In genomic region chr22:45268167-45268957, GRCh38 we compare ENCODE assay signal across 8 cellular contexts. TPM values are rescaled to one million over a fixed set of nuclear protein-coding genes. Genes with fewer than 3 reads are reported as not detected.
DNase-seq lines count a peak whose midpoint lies in the region; ATAC-seq and TF ChIP-seq lines count a peak whose summit lies in the region.

No MANE protein-coding gene starts in this region.

- H2AFZ ChIP-seq in hepatocyte = peak overlapping the region; percentile 98

- H3K27me3 ChIP-seq in hepatocyte = no peaks in the 10 kb centered on the region
- no peaks in the 10 kb centered on the region for H3K27me3 ChIP-seq in skeletal muscle tissue (ENCODE audit: control insufficient read depth in 3 of 3, insufficient read depth in 3 of 3, low read length in 3 of 3)

- no peak for ATAC-seq in HG03342 (IDR thresholded peaks at IDR 0.05; ENCODE audit: unreplicated experiment)

- no peak overlapping the region for H3K27ac Mint-ChIP-seq in activated T-helper 2 cell treated with anti-CD3 and anti-CD28 coated beads, Interferon-gamma antibody, Interleukin-2, Interleukin-4, amounts not matched to agents 10 μg/mL and 5 μg/mL and 100 μg/mL, durations not matched to agents 14 hours and 24 hours and 36 hours

- H3K4me1 ChIP-seq in hepatocyte (ENCODE audit: insufficient read depth) = peaks cover 31% of the 10 kb centered on the region
- peaks cover 45 to 49% (median 49%) of the 10 kb centered on the region in 3 donors for H3K4me1 ChIP-seq in skeletal muscle tissue (ENCODE audit: control insufficient read depth in 3 of 3, insufficient read depth in 3 of 3, low read length in 3 of 3)

- H3K36me3 Mint-ChIP-seq in activated T-helper 2 cell treated with anti-CD3 and anti-CD28 coated beads, Interferon-gamma antibody, Interleukin-2, Interleukin-4, amounts not matched to agents 10 μg/mL and 5 μg/mL and 100 μg/mL, durations not matched to agents 14 hours and 24 hours and 36 hours (ENCODE audit: low read depth) = no peaks in the 10 kb centered on the region

- H3K27ac ChIP-seq in hepatocyte = peak overlapping the region; percentile 87
- H3K27ac ChIP-seq in skeletal muscle tissue (ENCODE audit: low read depth, low read length) = no peak overlapping the region

- intact Hi-C loops in activated T-helper 2 cell treated with anti-CD3 and anti-CD28 coated beads, Interferon-gamma antibody, Interleukin-2, Interleukin-4, amounts not matched to agents 10 μg/mL and 5 μg/mL and 100 μg/mL, durations not matched to agents 14 hours and 24 hours and 36 hours (cut with micrococcal nuclease) = loop anchor here (10.0 kb wide), 1 partner anchor 286 kb away; no protein-coding TSS in a partner anchor

- H3K9ac ChIP-seq in skeletal muscle tissue (ENCODE audit: low read depth in 1 of 3, low read length in 3 of 3) = peak overlapping the region; percentile 68 to 80 (median 74)

- no peak for TF ChIP-seq CTCF in hepatocyte (IDR thresholded peaks at IDR 0.05; ENCODE audit: poor library complexity)

- H3K79me2 ChIP-seq in hepatocyte = no peaks in the 10 kb centered on the region

- H3K36me3 ChIP-seq in hepatocyte (replicated peaks; ENCODE audit: insufficient read depth, low read depth) (no peaks in the 10 kb centered on the region), skeletal muscle tissue (ENCODE audit: control insufficient read depth in 3 of 3, insufficient read depth in 3 of 3, low read length in 3 of 3) (no peaks in the 10 kb centered on the region)

- peaks cover 5% of the 10 kb centered on the region for H3K4me1 Mint-ChIP-seq in activated T-helper 2 cell treated with anti-CD3 and anti-CD28 coated beads, Interferon-gamma antibody, Interleukin-2, Interleukin-4, amounts not matched to agents 10 μg/mL and 5 μg/mL and 100 μg/mL, durations not matched to agents 14 hours and 24 hours and 36 hours (ENCODE audit: low read depth)

- no peaks in the 10 kb centered on the region for H4K20me1 ChIP-seq in hepatocyte (ENCODE audit: insufficient read depth, poor library complexity, severe bottlenecking)

- under 1% methylated on average over 18 of the region's 47 CpGs for whole genome bisulfite sequencing in hepatocyte (ENCODE audit: low lambda C conversion rate, missing lambda C conversion rate)

- no peaks in the 10 kb centered on the region for H3K9me3 Mint-ChIP-seq in activated T-helper 2 cell treated with anti-CD3 and anti-CD28 coated beads, Interferon-gamma antibody, Interleukin-2, Interleukin-4, amounts not matched to agents 10 μg/mL and 5 μg/mL and 100 μg/mL, durations not matched to agents 14 hours and 24 hours and 36 hours

- peak overlapping the region; percentile 93 for H3K4me3 ChIP-seq in hepatocyte
- H3K4me3 ChIP-seq in skeletal muscle tissue (ENCODE audit: low read length in 3 of 3) = peak overlapping the region; percentile 72 to 80 (median 77)

- no peaks in the 10 kb centered on the region for H3K9me2 ChIP-seq in hepatocyte (replicated peaks; ENCODE audit: insufficient read depth)

- peak overlapping the region; percentile 77 for H3K4me3 Mint-ChIP-seq in activated T-helper 2 cell treated with anti-CD3 and anti-CD28 coated beads, Interferon-gamma antibody, Interleukin-2, Interleukin-4, amounts not matched to agents 10 μg/mL and 5 μg/mL and 100 μg/mL, durations not matched to agents 14 hours and 24 hours and 36 hours (ENCODE audit: low read depth)

- DNase-seq in NCI-H1092 treated with DMSO at 0.1 percent for 48 hours (lab: John Stamatoyannopoulos, UW) (peak; percentile 0), NCI-H1092 (lab: John Stamatoyannopoulos, UW) (no peak), LoVo (ENCODE audit: low spot score) (peak; percentile 23), hepatocyte (ENCODE audit: low spot score) (peak; percentile 78)
- DNase-seq in activated T-helper 2 cell treated with anti-CD3 and anti-CD28 coated beads, Interferon-gamma antibody, Interleukin-2, Interleukin-4, amounts not matched to agents 10 μg/mL and 5 μg/mL and 100 μg/mL, durations not matched to agents 14 hours and 24 hours and 36 hours (ENCODE audit: low spot score) = no peak
- no peak for DNase-seq in stimulated activated CD4-positive, alpha-beta T cell treated with anti-CD3 and anti-CD28 coated beads, Interleukin-4, amount 100 ng/mL, for 24 hours

- H3K27me3 Mint-ChIP-seq in activated T-helper 2 cell treated with anti-CD3 and anti-CD28 coated beads, Interferon-gamma antibody, Interleukin-2, Interleukin-4, amounts not matched to agents 10 μg/mL and 5 μg/mL and 100 μg/mL, durations not matched to agents 14 hours and 24 hours and 36 hours (ENCODE audit: low read depth) = peaks cover 31% of the 10 kb centered on the region

- peak overlapping the region; percentile 100 for H3K4me2 ChIP-seq in hepatocyte

- no peaks in the 10 kb centered on the region for H3K9me3 ChIP-seq in hepatocyte (ENCODE audit: low read depth)
- no peaks in the 10 kb centered on the region for H3K9me3 ChIP-seq in skeletal muscle tissue (ENCODE audit: control insufficient read depth in 3 of 3, low read length in 3 of 3)

RNA-seq across cellular contexts. Expression of gene UPK3A, which starts 16.4 kb away (rescaled TPM):
- total RNA-seq in activated T-helper 2 cell treated with anti-CD3 and anti-CD28 coated beads, Interferon-gamma antibody, Interleukin-2, Interleukin-4, amounts not matched to agents 10 μg/mL and 5 μg/mL and 100 μg/mL, durations not matched to agents 14 hours and 24 hours and 36 hours = not detected in 2 replicates
- total RNA-seq in hepatocyte (14.4 and 14.9 TPM in 2 replicates), skeletal muscle tissue (not detected)
- 41.8 and 71.5 TPM in 2 replicates for polyA plus RNA-seq in hepatocyte

RNA-seq across cellular contexts. Expression of gene KIAA0930, which starts 27.7 kb away (rescaled TPM):
- 39.5 and 45.2 TPM in 2 replicates for total RNA-seq in activated T-helper 2 cell treated with anti-CD3 and anti-CD28 coated beads, Interferon-gamma antibody, Interleukin-2, Interleukin-4, amounts not matched to agents 10 μg/mL and 5 μg/mL and 100 μg/mL, durations not matched to agents 14 hours and 24 hours and 36 hours
- 30.9 and 62.9 TPM in 2 replicates for total RNA-seq in hepatocyte
- 42.0 and 43.6 TPM in 2 replicates for polyA plus RNA-seq in hepatocyte
- 6.8 TPM for total RNA-seq in skeletal muscle tissue

RNA-seq across cellular contexts. Expression of gene FAM118A, which starts 41.4 kb away (rescaled TPM):
- 30.7 and 37.5 TPM in 2 replicates for total RNA-seq in activated T-helper 2 cell treated with anti-CD3 and anti-CD28 coated beads, Interferon-gamma antibody, Interleukin-2, Interleukin-4, amounts not matched to agents 10 μg/mL and 5 μg/mL and 100 μg/mL, durations not matched to agents 14 hours and 24 hours and 36 hours
- 65.7 and 94.2 TPM in 2 replicates for total RNA-seq in hepatocyte
- 193 and 289 TPM in 2 replicates for polyA plus RNA-seq in hepatocyte
- total RNA-seq in skeletal muscle tissue = 17.2 TPM

Comparison
In these comparisons a context has a peak if more than half of its experiments do, and no peak if none do; other contexts are left out.
1. DNase-seq: peak in NCI-H1092 treated with DMSO at 0.1 percent for 48 hours (single experiment), LoVo (single experiment) and hepatocyte (single experiment); none in NCI-H1092 (single experiment), activated T-helper 2 cell treated with anti-CD3 and anti-CD28 coated beads, Interferon-gamma antibody, Interleukin-2, Interleukin-4, amounts not matched to agents 10 μg/mL and 5 μg/mL and 100 μg/mL, durations not matched to agents 14 hours and 24 hours and 36 hours (single experiment) and stimulated activated CD4-positive, alpha-beta T cell treated with anti-CD3 and anti-CD28 coated beads, Interleukin-4, amount 100 ng/mL, for 24 hours (single experiment).
2. RNA of gene UPK3A, which starts 16.4 kb away (total RNA-seq): 14.4 to 14.9 TPM in hepatocyte; not detected in activated T-helper 2 cell treated with anti-CD3 and anti-CD28 coated beads, Interferon-gamma antibody, Interleukin-2, Interleukin-4, amounts not matched to agents 10 μg/mL and 5 μg/mL and 100 μg/mL, durations not matched to agents 14 hours and 24 hours and 36 hours and not detected in skeletal muscle tissue (single experiment); every median in the first group is over 10 times any median in the second.